ENCODE assay signal across 8 cellular contexts in the genomic region with DNA sequence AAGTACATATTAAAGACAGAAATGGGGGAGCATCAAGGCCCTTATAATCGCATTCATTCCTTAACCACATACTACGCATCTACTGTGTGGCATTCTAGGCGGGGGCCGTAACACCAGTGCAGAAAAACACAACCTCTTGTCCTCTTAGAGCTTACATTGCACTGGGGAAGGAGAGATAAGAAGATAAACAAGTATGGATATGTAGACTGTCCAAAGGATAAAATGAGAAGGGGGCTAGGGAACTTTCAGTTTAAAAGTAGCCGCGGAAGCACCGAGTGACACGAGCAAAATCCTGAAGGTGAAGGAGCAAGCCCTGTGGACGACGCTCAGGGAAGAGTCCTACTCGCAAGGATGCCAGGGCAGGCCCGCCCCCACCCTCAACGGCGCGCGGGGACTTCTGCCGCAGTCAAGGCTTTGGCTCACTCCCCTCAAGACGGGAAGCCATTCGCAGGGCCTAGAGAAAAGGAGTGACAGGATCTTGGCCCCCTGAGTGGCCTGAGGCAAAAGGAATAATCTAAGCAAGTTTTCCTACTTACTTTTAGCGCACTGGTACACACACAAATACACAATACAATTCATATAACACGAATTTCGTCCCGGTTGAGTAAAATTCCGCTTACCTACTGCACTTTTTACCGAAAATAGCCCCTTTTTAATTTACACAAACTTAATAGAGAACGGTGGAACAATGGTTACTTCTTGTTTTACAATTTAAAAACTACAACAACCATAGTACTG. TPM values are rescaled to one million over a fixed set of nuclear protein-coding genes. Genes with fewer than 3 reads are reported as not detected.
DNase-seq lines count a peak whose midpoint lies in the region; ATAC-seq and TF ChIP-seq lines count a peak whose summit lies in the region.

No MANE protein-coding gene starts in this region.

- H3K36me3 ChIP-seq in left lung = no peaks in the 10 kb centered on the region

- DNase-seq in NCI-H1694 treated with DMSO at 0.1 percent for 48 hours (lab: John Stamatoyannopoulos, UW) = peak; percentile 28
- DNase-seq in NCI-H1694 (lab: John Stamatoyannopoulos, UW) = no peak
- DNase-seq in NCI-H1105 (lab: John Stamatoyannopoulos, UW) = peak; percentile 18
- DNase-seq in activated CD4-positive, alpha-beta T cell treated with anti-CD3 and anti-CD28 coated beads for 1 hour = peak; percentile 29
- DNase-seq in left lung = peak; percentile 55 to 87
- peak; percentile 57 for DNase-seq in stimulated activated CD4-positive, alpha-beta T cell treated with anti-CD3 and anti-CD28 coated beads, Interleukin-4, amount 100 ng/mL, for 24 hours

- H3K27ac ChIP-seq in cingulate gyrus (ENCODE audit: low read depth, low read length) (peak overlapping the region; percentile 89), left lung (peak overlapping the region; percentile 97 to 98)

- intact Hi-C loops in left lung (cut with DNase I) = loop anchor here in 1 of 2 donors (10.0 kb wide), 1 partner anchor 70 kb away; no protein-coding TSS in a partner anchor

- peak overlapping the region; percentile 72 to 76 for H3K4me3 ChIP-seq in left lung

- ATAC-seq in left lung = peak; percentile 44
- no peak for ATAC-seq in HG03565 (IDR thresholded peaks at IDR 0.05; ENCODE audit: unreplicated experiment)

- no peaks in the 10 kb centered on the region for H3K9me3 ChIP-seq in left lung

- peaks cover 16 to 45% of the 10 kb centered on the region in 2 donors for H3K4me1 ChIP-seq in left lung

- no peak for TF ChIP-seq CTCF in left lung (IDR thresholded peaks at IDR 0.05)

- H3K27me3 ChIP-seq in left lung = no peaks in the 10 kb centered on the region

RNA-seq across cellular contexts. Expression of a gene that starts 1.3 kb away (rescaled TPM):
- 10 to 100 TPM; 48.8 to 57.7 TPM for total RNA-seq in left lung
